Comparison of ENCODE assay signal across 8 cellular contexts in genomic region chr4:181030135-181030921, GRCh38.
DNase-seq lines count a peak whose midpoint lies in the region; ATAC-seq and TF ChIP-seq lines count a peak whose summit lies in the region.
"Not testable (repeated sequence)": the region's sequence is repeated elsewhere in the genome, so short reads cannot be mapped to it uniquely, and the experiment has no call there.

No MANE protein-coding gene starts in this region.

- POLR2A ChIA-PET in PC-3 (lab: Charles Lee; ENCODE audit: unreplicated experiment), result not testable (repeated sequence)

- 0 out of 2 replicates have a peak overlapping the region, but pooled peaks have one; percentile 13 for H3K9ac ChIP-seq in GM23248
- H3K9ac ChIP-seq in PC-3 (ENCODE audit: low read length), result not testable (repeated sequence)

- intact Hi-C loops in PC-3 (cut with micrococcal nuclease); psoas muscle (cut with DNase I); tibial artery (cut with DNase I; ENCODE audit: low total_unique reads): not testable (repeated sequence)

- H3K4me3 ChIP-seq in GM23248, result peak overlapping the region; percentile 31
- not testable (repeated sequence) for H3K4me3 ChIP-seq in PC-3 (ENCODE audit: low read length); psoas muscle; tibial artery

- H3K27ac ChIP-seq in GM23248 (peak overlapping the region; percentile 75), PC-3 (ENCODE audit: low read length) (peak overlapping the region; percentile 52), epithelial cell of prostate (peak overlapping the region; percentile 71)
- not testable (repeated sequence) for H3K27ac ChIP-seq in psoas muscle, tibial artery

- BruUV-seq in PC-3 (replicated peaks; lab: Mats Ljungman, UMichigan), result not testable (repeated sequence)

- ATAC-seq in PC-3, psoas muscle: not testable (repeated sequence)

- peaks cover 10% of the 10 kb centered on the region; the same call in 1 of the 2 replicates for H3K4me1 ChIP-seq in GM23248 (ENCODE audit: insufficient read depth)
- not testable (repeated sequence) for H3K4me1 ChIP-seq in PC-3 (ENCODE audit: insufficient read depth, low read length); psoas muscle; tibial artery

- peak overlapping the region; percentile 25 for H2AFZ ChIP-seq in GM23248
- not testable (repeated sequence) for H2AFZ ChIP-seq in PC-3 (ENCODE audit: low read length)

- in situ Hi-C loops in GM23248 (cut with MboI), result not testable (repeated sequence)

- CTCF ChIA-PET in PC-3 (lab: Charles Lee), result not testable (repeated sequence)

- H3K9me3 ChIP-seq in GM23248 (ENCODE audit: low read depth); PC-3 (ENCODE audit: low read length); psoas muscle; tibial artery: not testable (repeated sequence)

- H3F3A ChIP-seq in GM23248 (ENCODE audit: insufficient read depth), result peaks cover 22% of the 10 kb centered on the region
- H3F3A ChIP-seq in PC-3 (ENCODE audit: low read length, unreplicated experiment), result not testable (repeated sequence)

- not testable (repeated sequence) for H4K20me1 ChIP-seq in GM23248 (ENCODE audit: insufficient read depth); PC-3 (ENCODE audit: low read length)

- not testable (repeated sequence) for H3K36me3 ChIP-seq in GM23248 (ENCODE audit: low read depth); PC-3 (ENCODE audit: low read depth, low read length); psoas muscle (ENCODE audit: insufficient read depth in 1 of 2, low read depth in 1 of 2); tibial artery

- not testable (repeated sequence) for H3K27me3 ChIP-seq in GM23248 (replicated peaks; ENCODE audit: insufficient read depth); PC-3 (ENCODE audit: low read length); psoas muscle (ENCODE audit: insufficient read depth in 3 of 3, low read length in 2 of 3); tibial artery

- DNase-seq in AG08396 (ENCODE audit: low spot score) (peak; percentile 26), GM23248 (peak; percentile 87), PC-3 (peak; percentile 62), anterior cingulate cortex (lab: John Stamatoyannopoulos, UW) (peak in 48 of 58 donors; percentile 1 to 85 (median 40)), glomerular visceral epithelial cell (ENCODE audit: extremely low spot score) (peak; percentile 36), psoas muscle (peak; percentile 49 to 78), tibial artery (peak; percentile 65 to 73)
- not testable (repeated sequence) for DNase-seq in epithelial cell of prostate (ENCODE audit: low read depth, low spot score)

- not testable (repeated sequence) for H3K79me2 ChIP-seq in GM23248 (ENCODE audit: insufficient read depth); PC-3 (ENCODE audit: low read length)

- WGBS in GM23248 (ENCODE audit: low coverage in 1 of 2, low lambda C conversion rate in 2 of 2, missing lambda C conversion rate in 2 of 2), 2 experiments, result 1% methylated on average over 12 to 14 of the region's 14 CpGs
- WGBS in psoas muscle, 3 donors, result 86 to 90% (median 86%) methylated on average over 14 of the region's 14 CpGs

- not testable (repeated sequence) for TF ChIP-seq CTCF in PC-3 (conservative IDR thresholded peaks at IDR 0.05; ENCODE audit: low read depth, low read length); psoas muscle (IDR thresholded peaks at IDR 0.05); tibial artery (IDR thresholded peaks at IDR 0.05)

- H3K9me2 ChIP-seq in GM23248 (ENCODE audit: insufficient read depth); PC-3 (replicated peaks; ENCODE audit: low read length): not testable (repeated sequence)

- H3K4me2 ChIP-seq in GM23248 (ENCODE audit: unreplicated experiment) (peak overlapping the region; percentile 57), PC-3 (ENCODE audit: low read length) (peak overlapping the region; percentile 11; the same call in 1 of the 2 replicates)
